ENCODE assay signal across 25 cellular contexts in genomic region chr3:158783051-158783450, GRCh38. TPM values are rescaled to one million over a fixed set of nuclear protein-coding genes. Genes with fewer than 3 reads are reported as not detected.
DNase-seq lines count a peak whose midpoint lies in the region; ATAC-seq, FAIRE-seq and TF ChIP-seq lines count a peak whose summit lies in the region.
"Had no signal": no experiment of that assay in that cellular context is flagged by ENCODE, and none has a peak within 500 bp of the region (broad histone marks: within the 10 kb centered on the region; RNA-seq: fewer than 3 reads in every experiment).

No MANE protein-coding gene starts in this region.

- no peak for ATAC-seq in A549
- peak; percentile 36 for ATAC-seq in left colon
- ATAC-seq in gastrocnemius medialis, result no peak
- ATAC-seq: GM12878, GM23338, HCT116 had no signal

- TF ChIP-seq POLR2A in A549 (IDR thresholded peaks at IDR 0.05; ENCODE audit: low read length), result no peak
- no peak for TF ChIP-seq POLR2A in gastrocnemius medialis (IDR thresholded peaks at IDR 0.05)

- 95% methylated on average over 2 of the region's 2 CpGs for WGBS in A549 (ENCODE audit: missing lambda C conversion rate)

- H3K27me3 ChIP-seq in bronchial epithelial cell (ENCODE audit: control insufficient read depth, insufficient read depth, low read length) (no peaks in the 10 kb centered on the region), gastrocnemius medialis (no peaks in the 10 kb centered on the region)
- H3K27me3 ChIP-seq: BE2C; BLaER1 treated with 17β-estradiol and CSF1 and Interleukin-3, amounts not matched to agents 10 nM and 100 nM had no signal

- H3K4me2 ChIP-seq in A549, result peak overlapping the region; percentile 10; the same call in 1 of the 3 replicates
- H3K4me2 ChIP-seq: BLaER1 treated with 17β-estradiol and CSF1 and Interleukin-3, amounts not matched to agents 10 nM and 100 nM; GM23338 had no signal

- no peak for TF ChIP-seq RAD21 in A549 (conservative IDR thresholded peaks at IDR 0.05 in 1 of 2, IDR thresholded peaks at IDR 0.05 in 1 of 2)

- no peaks in the 10 kb centered on the region for H3K36me3 Mint-ChIP-seq in nephron (ENCODE audit: low read depth)
- H3K36me3 Mint-ChIP-seq: CD14-positive monocyte had no signal

- peaks cover 9% of the 10 kb centered on the region for H3K4me1 Mint-ChIP-seq in nephron
- H3K4me1 Mint-ChIP-seq: CD14-positive monocyte; CD8-positive, alpha-beta memory T cell; GM23338; H9 had no signal

- H3K4me3 Mint-ChIP-seq in nephron, result no peak overlapping the region
- H3K4me3 Mint-ChIP-seq: CD14-positive monocyte; CD4-positive, alpha-beta T cell; GM23338; H9 had no signal

- peaks cover 9% of the 10 kb centered on the region for H3K9me3 Mint-ChIP-seq in nephron
- H3K9me3 Mint-ChIP-seq: CD8-positive, alpha-beta memory T cell; GM23338; H9 had no signal

- POLR2A ChIA-PET in A549 (lab: Yijun Ruan, JAX), result no interaction called here

- in situ Hi-C loops in gastrocnemius medialis (cut with MboI; ENCODE audit: low sequenced_read_pairs in 4 of 4), result loop anchor here in 1 of 4 donors (25.0 kb wide), 1 partner anchor 121 kb away; the partner anchor contains the start of gene LXN

- H3K36me3 ChIP-seq in bronchial epithelial cell (ENCODE audit: control insufficient read depth, insufficient read depth, low read length), result no peaks in the 10 kb centered on the region
- H3K36me3 ChIP-seq in gastrocnemius medialis, result no peaks in the 10 kb centered on the region
- H3K36me3 ChIP-seq: BE2C had no signal

- H3K27me3 Mint-ChIP-seq in nephron (ENCODE audit: low read depth), result no peaks in the 10 kb centered on the region
- H3K27me3 Mint-ChIP-seq: CD4-positive, alpha-beta T cell had no signal

- peaks cover 14% of the 10 kb centered on the region; the same call in 1 of the 3 replicates for H3K9me3 ChIP-seq in A549
- no peaks in the 10 kb centered on the region for H3K9me3 ChIP-seq in gastrocnemius medialis
- H3K9me3 ChIP-seq: BE2C had no signal

- DNase-seq in A549 (ENCODE audit: low read depth in 1 of 2, low spot score in 1 of 2) (no peak), bronchial epithelial cell (ENCODE audit: low read depth) (no peak), left colon (no peak), GDM1 (lab: John Stamatoyannopoulos, UW) (no peak), retina (no peak), gastrocnemius medialis (no peak)
- DNase-seq: ACHN; AML-193; BE2C; CD4-positive, alpha-beta T cell; CD8-positive, alpha-beta memory T cell; DMS53; DND-41; H9 had no signal

- peaks cover 18% of the 10 kb centered on the region for H3K4me1 ChIP-seq in A549
- H3K4me1 ChIP-seq in gastrocnemius medialis, result no peaks in the 10 kb centered on the region
- H3K4me1 ChIP-seq: BE2C had no signal

- TF ChIP-seq EP300 in A549 (IDR thresholded peaks at IDR 0.05), result no peak

- FAIRE-seq in A549 (lab: Jason Lieb, UNC) (no peak), bronchial epithelial cell (lab: Jason Lieb, UNC) (peak; percentile 43)
- FAIRE-seq: A204.1, G401.6, GM12878, GM19239 had no signal

- CTCF ChIA-PET in A549 (lab: Yijun Ruan, JAX), result interaction anchor here (0.6 to 2.2 kb wide), 7 partner anchors 9 to 123 kb away, joined by 3 to 15 read pairs (median 3); partner anchors contain the start of gene LXN

- H3K4me3 ChIP-seq in A549 (no peak overlapping the region), bronchial epithelial cell (ENCODE audit: low read depth, low read length) (no peak overlapping the region), gastrocnemius medialis (no peak overlapping the region)
- H3K4me3 ChIP-seq: BLaER1 treated with 17β-estradiol and CSF1 and Interleukin-3, amounts not matched to agents 10 nM and 100 nM; GM12878; GM23338 had no signal

- H3K27ac ChIP-seq in A549 (peak overlapping the region in 1 of 2 experiments; percentile 58; a peak in 3 of 6 replicates), gastrocnemius medialis (no peak overlapping the region)
- H3K27ac ChIP-seq: 22Rv1; BLaER1 treated with 17β-estradiol and CSF1 and Interleukin-3, amounts not matched to agents 10 nM and 100 nM had no signal

- TF ChIP-seq CTCF in A549 (IDR thresholded peaks at IDR 0.05), result no peak
- no peak for TF ChIP-seq CTCF in bronchial epithelial cell (IDR thresholded peaks at IDR 0.05; ENCODE audit: insufficient read depth, low read length, severe bottlenecking)
- TF ChIP-seq CTCF in nephron (IDR thresholded peaks at IDR 0.05; ENCODE audit: unreplicated experiment in 3 of 3), result no peak
- no peak for TF ChIP-seq CTCF in gastrocnemius medialis (IDR thresholded peaks at IDR 0.05 in 4 of 5, conservative IDR thresholded peaks at IDR 0.05 in 1 of 5)

- intact Hi-C loops in left colon (cut with DNase I, micrococcal nuclease) (no loop called here), gastrocnemius medialis (cut with DNase I; ENCODE audit: low total_unique reads) (no loop called here)

- H3K27ac Mint-ChIP-seq in nephron, result peak overlapping the region; percentile 47 to 72 (median 48)
- H3K27ac Mint-ChIP-seq: CD14-positive monocyte; CD4-positive, alpha-beta T cell; GM23338; H9 had no signal

TF ChIP-seq in A549, 52 proteins besides CTCF, POLR2A, EP300 and RAD21 (continues in another document):
- no peak for TF ChIP-seq ZSCAN20 (CRISPR knock-in tag; IDR thresholded peaks at IDR 0.05)
- no peak for TF ChIP-seq PHF8 (IDR thresholded peaks at IDR 0.05; ENCODE audit: borderline replicate concordance, low read depth)
- TF ChIP-seq CBX2 (IDR thresholded peaks at IDR 0.05; ENCODE audit: borderline replicate concordance, low read depth), result no peak
- TF ChIP-seq EHMT2 (IDR thresholded peaks at IDR 0.05; ENCODE audit: low read depth), result no peak
- TF ChIP-seq, protein P1, sequence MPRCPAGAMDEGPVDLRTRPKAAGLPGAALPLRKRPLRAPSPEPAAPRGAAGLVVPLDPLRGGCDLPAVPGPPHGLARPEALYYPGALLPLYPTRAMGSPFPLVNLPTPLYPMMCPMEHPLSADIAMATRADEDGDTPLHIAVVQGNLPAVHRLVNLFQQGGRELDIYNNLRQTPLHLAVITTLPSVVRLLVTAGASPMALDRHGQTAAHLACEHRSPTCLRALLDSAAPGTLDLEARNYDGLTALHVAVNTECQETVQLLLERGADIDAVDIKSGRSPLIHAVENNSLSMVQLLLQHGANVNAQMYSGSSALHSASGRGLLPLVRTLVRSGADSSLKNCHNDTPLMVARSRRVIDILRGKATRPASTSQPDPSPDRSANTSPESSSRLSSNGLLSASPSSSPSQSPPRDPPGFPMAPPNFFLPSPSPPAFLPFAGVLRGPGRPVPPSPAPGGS (IDR thresholded peaks at IDR 0.05), result no peak
- TF ChIP-seq HOXB13 (CRISPR knock-in tag; IDR thresholded peaks at IDR 0.05; ENCODE audit: low read depth), result no peak
- TF ChIP-seq KDM5A (IDR thresholded peaks at IDR 0.05), result no peak
- TF ChIP-seq JUN (IDR thresholded peaks at IDR 0.05), result no peak
- TF ChIP-seq MAX (IDR thresholded peaks at IDR 0.05), result no peak
- TF ChIP-seq NR3C1 (IDR thresholded peaks at IDR 0.05), result no peak
- TF ChIP-seq E2F6 (IDR thresholded peaks at IDR 0.05; ENCODE audit: borderline replicate concordance, low read depth), result no peak

RNA-seq across cellular contexts. Expression of gene MFSD1, which starts 18.8 kb away (rescaled TPM):
- polyA plus RNA-seq in A549 (2011; rRNA removed) (41.9 and 53.2 TPM in 2 replicates), A549 (2017; fragmentation: RNase III; extraction: RNeasy Plus Mini Kit Qiagen cat#74134 plus additional on column Dnase treatment) (39.5 to 41.5 TPM (median 39.7 TPM) in 3 replicates)
- polyA plus RNA-seq in A549 (2012; cell fraction: cytosol; rRNA removed), result 17.0 and 20.8 TPM in 2 replicates
- polyA plus RNA-seq in A549 (2012; cell fraction: nucleus; rRNA removed), result 12.3 and 18.8 TPM in 2 replicates
- 20.3 and 25.4 TPM in 2 replicates for polyA minus RNA-seq in A549 (2011; rRNA and poly(A)+ RNA removed)
- total RNA-seq in bronchial epithelial cell (57.1 and 63.6 TPM in 2 replicates), left colon (10 to 100 TPM; 60.8 to 62.0 TPM), gastrocnemius medialis (10 to 100 TPM; 18.6 to 33.5 (median 25.2) TPM)

RNA-seq across cellular contexts. Expression of gene RARRES1, which starts 50.8 kb away (rescaled TPM):
- polyA plus RNA-seq in A549 (2011; rRNA removed) (33.4 and 38.4 TPM in 2 replicates), A549 (2017; fragmentation: RNase III; extraction: RNeasy Plus Mini Kit Qiagen cat#74134 plus additional on column Dnase treatment) (8.5 to 16.6 TPM (median 10.9 TPM) in 3 replicates)
- polyA plus RNA-seq in A549 (2012; cell fraction: cytosol; rRNA removed), result 2.5 and 3.5 TPM in 2 replicates
- 5.2 and 5.5 TPM in 2 replicates for polyA plus RNA-seq in A549 (2012; cell fraction: nucleus; rRNA removed)
- 2.9 and 3.5 TPM in 2 replicates for polyA minus RNA-seq in A549 (2011; rRNA and poly(A)+ RNA removed)
- total RNA-seq in bronchial epithelial cell (2.4 TPM in 1 of 2 replicates, not detected in the other), left colon (10 to 100 TPM; 63.5 to 81.0 TPM), gastrocnemius medialis (10 to 100 TPM in 1 of 4 donors, 1 to 10 TPM in 3; 1.4 to 27.6 (median 4.4) TPM)
- total RNA-seq: CD4-positive, alpha-beta T cell; CD8-positive, alpha-beta memory T cell; GM12878; H4 had no signal
- polyA plus RNA-seq: CD14-positive monocyte; CD8-positive, alpha-beta memory T cell had no signal
